1 cellular context compared by ENCODE assay signal in the genomic region with DNA sequence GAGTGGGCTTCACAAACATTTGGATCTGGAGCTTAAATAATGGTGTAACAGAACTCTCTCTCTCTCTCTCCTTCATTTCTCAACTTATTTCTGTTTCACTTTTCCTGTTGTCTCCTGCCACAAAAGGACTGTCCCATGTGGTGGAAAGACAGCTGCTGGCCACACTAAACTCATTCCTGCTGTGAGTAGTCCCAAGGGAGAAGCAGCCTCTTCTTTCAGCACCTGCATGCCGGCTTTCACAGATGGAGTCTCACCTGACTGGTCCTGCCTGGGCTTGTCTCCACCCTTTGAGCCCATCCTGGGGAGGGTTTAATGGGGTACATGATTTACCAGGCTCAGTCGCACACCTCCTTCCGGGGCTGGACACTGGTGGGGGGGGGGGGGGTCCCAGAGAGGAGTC.
TF ChIP-seq lines count a peak whose summit lies in the region.

No MANE protein-coding gene starts in this region.

TF ChIP-seq in GM23338, 12 proteins besides CTCF, POLR2A, EP300 and RAD21:
- TF ChIP-seq, protein P1, sequence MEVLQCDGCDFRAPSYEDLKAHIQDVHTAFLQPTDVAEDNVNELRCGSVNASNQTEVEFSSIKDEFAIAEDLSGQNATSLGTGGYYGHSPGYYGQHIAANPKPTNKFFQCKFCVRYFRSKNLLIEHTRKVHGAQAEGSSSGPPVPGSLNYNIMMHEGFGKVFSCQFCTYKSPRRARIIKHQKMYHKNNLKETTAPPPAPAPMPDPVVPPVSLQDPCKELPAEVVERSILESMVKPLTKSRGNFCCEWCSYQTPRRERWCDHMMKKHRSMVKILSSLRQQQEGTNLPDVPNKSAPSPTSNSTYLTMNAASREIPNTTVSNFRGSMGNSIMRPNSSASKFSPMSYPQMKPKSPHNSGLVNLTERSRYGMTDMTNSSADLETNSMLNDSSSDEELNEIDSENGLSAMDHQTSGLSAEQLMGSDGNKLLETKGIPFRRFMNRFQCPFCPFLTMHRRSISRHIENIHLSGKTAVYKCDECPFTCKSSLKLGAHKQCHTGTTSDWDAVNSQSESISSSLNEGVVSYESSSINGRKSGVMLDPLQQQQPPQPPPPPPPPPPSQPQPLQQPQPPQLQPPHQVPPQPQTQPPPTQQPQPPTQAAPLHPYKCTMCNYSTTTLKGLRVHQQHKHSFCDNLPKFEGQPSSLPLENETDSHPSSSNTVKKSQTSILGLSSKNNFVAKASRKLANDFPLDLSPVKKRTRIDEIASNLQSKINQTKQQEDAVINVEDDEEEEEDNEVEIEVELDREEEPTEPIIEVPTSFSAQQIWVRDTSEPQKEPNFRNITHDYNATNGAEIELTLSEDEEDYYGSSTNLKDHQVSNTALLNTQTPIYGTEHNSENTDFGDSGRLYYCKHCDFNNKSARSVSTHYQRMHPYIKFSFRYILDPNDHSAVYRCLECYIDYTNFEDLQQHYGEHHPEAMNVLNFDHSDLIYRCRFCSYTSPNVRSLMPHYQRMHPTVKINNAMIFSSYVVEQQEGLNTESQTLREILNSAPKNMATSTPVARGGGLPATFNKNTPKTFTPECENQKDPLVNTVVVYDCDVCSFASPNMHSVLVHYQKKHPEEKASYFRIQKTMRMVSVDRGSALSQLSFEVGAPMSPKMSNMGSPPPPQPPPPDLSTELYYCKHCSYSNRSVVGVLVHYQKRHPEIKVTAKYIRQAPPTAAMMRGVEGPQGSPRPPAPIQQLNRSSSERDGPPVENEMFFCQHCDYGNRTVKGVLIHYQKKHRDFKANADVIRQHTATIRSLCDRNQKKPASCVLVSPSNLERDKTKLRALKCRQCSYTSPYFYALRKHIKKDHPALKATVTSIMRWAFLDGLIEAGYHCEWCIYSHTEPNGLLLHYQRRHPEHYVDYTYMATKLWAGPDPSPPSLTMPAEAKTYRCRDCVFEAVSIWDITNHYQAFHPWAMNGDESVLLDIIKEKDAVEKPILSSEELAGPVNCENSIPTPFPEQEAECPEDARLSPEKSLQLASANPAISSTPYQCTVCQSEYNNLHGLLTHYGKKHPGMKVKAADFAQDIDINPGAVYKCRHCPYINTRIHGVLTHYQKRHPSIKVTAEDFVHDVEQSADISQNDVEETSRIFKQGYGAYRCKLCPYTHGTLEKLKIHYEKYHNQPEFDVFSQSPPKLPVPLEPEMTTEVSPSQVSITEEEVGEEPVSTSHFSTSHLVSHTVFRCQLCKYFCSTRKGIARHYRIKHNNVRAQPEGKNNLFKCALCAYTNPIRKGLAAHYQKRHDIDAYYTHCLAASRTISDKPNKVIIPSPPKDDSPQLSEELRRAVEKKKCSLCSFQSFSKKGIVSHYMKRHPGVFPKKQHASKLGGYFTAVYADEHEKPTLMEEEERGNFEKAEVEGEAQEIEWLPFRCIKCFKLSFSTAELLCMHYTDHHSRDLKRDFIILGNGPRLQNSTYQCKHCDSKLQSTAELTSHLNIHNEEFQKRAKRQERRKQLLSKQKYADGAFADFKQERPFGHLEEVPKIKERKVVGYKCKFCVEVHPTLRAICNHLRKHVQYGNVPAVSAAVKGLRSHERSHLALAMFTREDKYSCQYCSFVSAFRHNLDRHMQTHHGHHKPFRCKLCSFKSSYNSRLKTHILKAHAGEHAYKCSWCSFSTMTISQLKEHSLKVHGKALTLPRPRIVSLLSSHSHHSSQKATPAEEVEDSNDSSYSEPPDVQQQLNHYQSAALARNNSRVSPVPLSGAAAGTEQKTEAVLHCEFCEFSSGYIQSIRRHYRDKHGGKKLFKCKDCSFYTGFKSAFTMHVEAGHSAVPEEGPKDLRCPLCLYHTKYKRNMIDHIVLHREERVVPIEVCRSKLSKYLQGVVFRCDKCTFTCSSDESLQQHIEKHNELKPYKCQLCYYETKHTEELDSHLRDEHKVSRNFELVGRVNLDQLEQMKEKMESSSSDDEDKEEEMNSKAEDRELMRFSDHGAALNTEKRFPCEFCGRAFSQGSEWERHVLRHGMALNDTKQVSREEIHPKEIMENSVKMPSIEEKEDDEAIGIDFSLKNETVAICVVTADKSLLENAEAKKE (CRISPR knock-in tag; IDR thresholded peaks at IDR 0.05) = no peak
- TF ChIP-seq EZH2phosphoT487 (IDR thresholded peaks at IDR 0.05; ENCODE audit: unreplicated experiment) (no peak), ZNF114 (CRISPR knock-in tag; IDR thresholded peaks at IDR 0.05) (no peak), STAT1 (IDR thresholded peaks at IDR 0.05; ENCODE audit: unreplicated experiment) (no peak), ZNF331 (CRISPR knock-in tag; IDR thresholded peaks at IDR 0.05; ENCODE audit: low read depth) (no peak)
